In genomic region chr2:25347846-25348245, GRCh38 we compare ENCODE assay signal across 19 cellular contexts. TPM values are rescaled to one million over a fixed set of nuclear protein-coding genes. Genes with fewer than 3 reads are reported as not detected.
DNase-seq lines count a peak whose midpoint lies in the region; ATAC-seq and TF ChIP-seq lines count a peak whose summit lies in the region.
"Had no signal": no experiment of that assay in that cellular context is flagged by ENCODE, and none has a peak within 500 bp of the region (broad histone marks: within the 10 kb centered on the region; RNA-seq: fewer than 3 reads in every experiment).

No MANE protein-coding gene starts in this region.

- no peaks in the 10 kb centered on the region; the same call in 1 of the 2 replicates for H3K27me3 ChIP-seq in Panc1 (ENCODE audit: control insufficient read depth, insufficient read depth, low read length)
- no peaks in the 10 kb centered on the region for H3K27me3 ChIP-seq in esophagus muscularis mucosa
- H3K27me3 ChIP-seq in sigmoid colon = no peaks in the 10 kb centered on the region
- H3K27me3 ChIP-seq: left lung had no signal

- CTCF ChIA-PET in Panc1 (lab: Charles Lee) = interaction anchor here (0.6 to 1.1 kb wide), 3 partner anchors 14 to 183 kb away, joined by 3 to 9 read pairs (median 4); no protein-coding TSS in a partner anchor

- TF ChIP-seq POLR2A in esophagus muscularis mucosa (IDR thresholded peaks at IDR 0.05; ENCODE audit: low read depth) (no peak), sigmoid colon (IDR thresholded peaks at IDR 0.05) (no peak)

- ATAC-seq in Panc1 = peak; percentile 20; the same call in 1 of the 2 replicates
- ATAC-seq in sciatic nerve = no peak
- ATAC-seq in GM19452 (IDR thresholded peaks at IDR 0.05; ENCODE audit: unreplicated experiment) = no peak
- ATAC-seq: left lung had no signal

- H3K27me3 Mint-ChIP-seq in T-helper 2 cell treated with Interferon-gamma antibody and Interleukin-4, amounts not matched to agents 5 μg/mL and 100 μg/mL, for 36 hours (ENCODE audit: low read depth) = peaks cover 2% of the 10 kb centered on the region

- no peaks in the 10 kb centered on the region for H3K4me1 ChIP-seq in Panc1 (ENCODE audit: control insufficient read depth, insufficient read depth, low read length)
- peaks cover 3 to 21% (median 15%) of the 10 kb centered on the region in 4 donors for H3K4me1 ChIP-seq in esophagus muscularis mucosa
- H3K4me1 ChIP-seq in sigmoid colon = peaks cover 0 to 17% (median 15%) of the 10 kb centered on the region in 4 donors
- H3K4me1 ChIP-seq: HAP-1 had no signal

- no peak overlapping the region for H3K4me3 ChIP-seq in Panc1 (ENCODE audit: low read depth in 2 of 2, low read length in 2 of 2)
- H3K4me3 ChIP-seq in esophagus muscularis mucosa = no peak overlapping the region
- H3K4me3 ChIP-seq in sigmoid colon = no peak overlapping the region
- H3K4me3 ChIP-seq: HAP-1, left lung, SK-N-MC, thoracic aorta had no signal

- no peaks in the 10 kb centered on the region for H3K36me3 ChIP-seq in Panc1 (ENCODE audit: control insufficient read depth, insufficient read depth, low read length)
- H3K36me3 ChIP-seq in esophagus muscularis mucosa = no peaks in the 10 kb centered on the region
- no peaks in the 10 kb centered on the region for H3K36me3 ChIP-seq in sigmoid colon
- H3K36me3 ChIP-seq: HAP-1, left lung, thoracic aorta had no signal

- H3K27ac Mint-ChIP-seq in T-helper 2 cell treated with Interferon-gamma antibody and Interleukin-4, amounts not matched to agents 5 μg/mL and 100 μg/mL, for 36 hours = peak overlapping the region; percentile 5
- H3K27ac Mint-ChIP-seq: CD14-positive monocyte had no signal

- H3K9me3 ChIP-seq in Panc1 (ENCODE audit: control insufficient read depth, insufficient read depth, low read depth, low read length) (no peaks in the 10 kb centered on the region), esophagus muscularis mucosa (no peaks in the 10 kb centered on the region), sigmoid colon (no peaks in the 10 kb centered on the region)
- H3K9me3 ChIP-seq: HAP-1, thoracic aorta had no signal

- intact Hi-C loops in Panc1 (cut with micrococcal nuclease; ENCODE audit: unreplicated experiment) (no loop called here), esophagus muscularis mucosa (cut with DNase I) (no loop called here), sigmoid colon (cut with DNase I) (no loop called here), sciatic nerve (cut with DNase I) (no loop called here)

- DNase-seq in T-helper 2 cell treated with Interferon-gamma antibody and Interleukin-4, amounts not matched to agents 5 μg/mL and 100 μg/mL, for 36 hours (ENCODE audit: low spot score) = no peak
- DNase-seq in T-helper 2 cell (no peak), Panc1 (ENCODE audit: low read depth, low spot score) (no peak), esophagus muscularis mucosa (ENCODE audit: extremely low spot score) (no peak), sigmoid colon (no peak), ureter (ENCODE audit: low spot score) (no peak), sciatic nerve (ENCODE audit: low spot score) (no peak)
- DNase-seq: activated T-cell treated with anti-CD3 and anti-CD28 coated beads, Interleukin-2, amount 50 U/mL, for 1 hour; amygdala; DMS79; left lung; NCI-H1105 treated with DMSO at 0.1 percent for 48 hours; NCI-H2171 had no signal

- peaks cover 28% of the 10 kb centered on the region for H3K4me1 Mint-ChIP-seq in T-helper 2 cell treated with Interferon-gamma antibody and Interleukin-4, amounts not matched to agents 5 μg/mL and 100 μg/mL, for 36 hours (ENCODE audit: low read depth)

- H3K27ac ChIP-seq in Panc1 (ENCODE audit: low read length) (no peak overlapping the region), esophagus muscularis mucosa (replicated peaks in 1 of 4) (peak overlapping the region; percentile 45 to 62 (median 52)), sigmoid colon (peak overlapping the region; percentile 7 to 70 (median 68))
- H3K27ac ChIP-seq: 22Rv1, left lung, SK-N-MC, thoracic aorta had no signal

- POLR2A ChIA-PET in Panc1 (lab: Charles Lee) = interaction anchor here (0.5 to 0.7 kb wide), 2 partner anchors 89 to 551 kb away, joined by 3 to 6 read pairs; no protein-coding TSS in a partner anchor

- no TSS peak for BruUV-seq in Panc1 (replicated peaks; lab: Mats Ljungman, UMichigan)

- in situ Hi-C loops in Panc1 (cut with HindIII; ENCODE audit: low pct_unique_long_range_greater_than_20kb, low sequenced_read_pairs) = no loop called here

- WGBS in esophagus muscularis mucosa = 29% methylated on average over 2 of the region's 2 CpGs
- WGBS in sigmoid colon, 2 donors = 53 to 83% methylated on average over 2 of the region's 2 CpGs

- TF ChIP-seq CTCF in Panc1 (IDR thresholded peaks at IDR 0.05) (no peak), esophagus muscularis mucosa (IDR thresholded peaks at IDR 0.05) (no peak), sigmoid colon (IDR thresholded peaks at IDR 0.05) (no peak)

- no peaks in the 10 kb centered on the region for H3K9me3 Mint-ChIP-seq in T-helper 2 cell treated with Interferon-gamma antibody and Interleukin-4, amounts not matched to agents 5 μg/mL and 100 μg/mL, for 36 hours

- TF ChIP-seq EP300 in esophagus muscularis mucosa (IDR thresholded peaks at IDR 0.05) (no peak), sigmoid colon (IDR thresholded peaks at IDR 0.05) (no peak)

- H3K4me3 Mint-ChIP-seq in T-helper 2 cell treated with Interferon-gamma antibody and Interleukin-4, amounts not matched to agents 5 μg/mL and 100 μg/mL, for 36 hours = no peak overlapping the region

- H3K36me3 Mint-ChIP-seq in T-helper 2 cell treated with Interferon-gamma antibody and Interleukin-4, amounts not matched to agents 5 μg/mL and 100 μg/mL, for 36 hours (ENCODE audit: low read depth) = no peaks in the 10 kb centered on the region
- H3K36me3 Mint-ChIP-seq: CD14-positive monocyte had no signal

RNA-seq across cellular contexts. Expression of gene DNMT3A, which starts 6.1 kb away (rescaled TPM):
- total RNA-seq in Panc1 (2021; ENCODE audit: unreplicated experiment) (29.3 TPM), esophagus muscularis mucosa (10 to 100 TPM; 11.3 to 29.5 (median 16.9) TPM), sigmoid colon (10 to 100 TPM; 16.4 to 30.2 (median 18.3) TPM), ureter (40.1 TPM), sciatic nerve (35.0 TPM)
- 54.3 TPM for polyA plus RNA-seq in Panc1 (2012; ENCODE audit: insufficient read length)
- 10 to 100 TPM in 1 of 3 donors, 1 to 10 TPM in 2; 4.4 to 21.1 (median 4.8) TPM for polyA plus RNA-seq in sigmoid colon
